8 cellular contexts compared by ENCODE assay signal in the genomic region with DNA sequence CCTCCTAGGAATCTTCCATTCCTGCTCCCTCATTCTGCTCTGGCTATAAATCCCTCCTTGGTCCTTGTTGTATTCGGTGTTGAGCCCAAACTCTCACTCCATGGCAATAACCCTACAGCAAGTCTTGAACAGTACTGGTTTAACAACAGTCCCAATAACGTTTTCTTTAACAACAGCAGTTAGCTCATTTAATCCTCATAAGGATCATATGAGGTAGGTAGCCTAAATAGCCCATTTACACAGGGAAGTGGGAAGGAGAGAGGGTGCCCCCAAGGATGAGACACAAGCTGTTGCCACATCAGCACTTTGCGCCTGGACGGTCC. TPM values are rescaled to one million over a fixed set of nuclear protein-coding genes. Genes with fewer than 3 reads are reported as not detected.
DNase-seq lines count a peak whose midpoint lies in the region; ATAC-seq and TF ChIP-seq lines count a peak whose summit lies in the region.

No MANE protein-coding gene starts in this region.

- peaks cover 57% of the 10 kb centered on the region for H3K4me1 Mint-ChIP-seq in activated naive CD8-positive, alpha-beta T cell treated with anti-CD3 and anti-CD28 coated beads, Interleukin-2, amount 50 U/mL, for 24 hours

- TF ChIP-seq EP300 in transverse colon (IDR thresholded peaks at IDR 0.05; ENCODE audit: low read depth): no peak

- 28 to 34% (median 32%) methylated on average over 4 of the region's 4 CpGs for WGBS in heart left ventricle, 4 donors
- 35% methylated on average over 4 of the region's 4 CpGs for WGBS in right lobe of liver (ENCODE audit: insufficient coverage, low coverage, low lambda C conversion rate, missing lambda C conversion rate)
- WGBS in transverse colon (ENCODE audit: low coverage in 1 of 2), 2 donors: 36 to 56% methylated on average over 2 to 4 of the region's 4 CpGs

- peak overlapping the region in 10 of 12 donors; percentile 67 to 98 (median 86) for H3K4me3 ChIP-seq in heart left ventricle
- H3K4me3 ChIP-seq in right lobe of liver: peak overlapping the region; percentile 71 to 94 (median 82)
- H3K4me3 ChIP-seq in transverse colon: peak overlapping the region in 2 of 4 donors; percentile 67 to 80

- H3K27ac Mint-ChIP-seq in activated naive CD8-positive, alpha-beta T cell treated with anti-CD3 and anti-CD28 coated beads, Interleukin-2, amount 50 U/mL, for 24 hours: peak overlapping the region; percentile 85

- H3K36me3 ChIP-seq in heart left ventricle: no peaks in the 10 kb centered on the region
- H3K36me3 ChIP-seq in right lobe of liver: no peaks in the 10 kb centered on the region
- H3K36me3 ChIP-seq in transverse colon: no peaks in the 10 kb centered on the region

- H3K27me3 ChIP-seq in heart left ventricle (no peaks in the 10 kb centered on the region), right lobe of liver (no peaks in the 10 kb centered on the region), transverse colon (no peaks in the 10 kb centered on the region)

- TF ChIP-seq POLR2A in heart left ventricle (IDR thresholded peaks at IDR 0.05) (no peak), right lobe of liver (IDR thresholded peaks at IDR 0.05) (no peak), transverse colon (IDR thresholded peaks at IDR 0.05) (no peak)

- DNase-seq in heart left ventricle: no peak
- no peak for DNase-seq in Right ventricle myocardium superior
- no peak for DNase-seq in activated naive CD8-positive, alpha-beta T cell treated with anti-CD3 and anti-CD28 coated beads, Interleukin-2, amount 50 U/mL, for 24 hours
- DNase-seq in right lobe of liver: no peak
- DNase-seq in transverse colon: no peak
- DNase-seq in sciatic nerve (ENCODE audit: low spot score): no peak
- DNase-seq in activated gamma-delta T cell treated with Interleukin-2 at 50 U/mL for 16 hours: no peak
- DNase-seq in AG08395 (ENCODE audit: low spot score): no peak

- peak overlapping the region; percentile 91 for H3K4me3 Mint-ChIP-seq in activated naive CD8-positive, alpha-beta T cell treated with anti-CD3 and anti-CD28 coated beads, Interleukin-2, amount 50 U/mL, for 24 hours

- H3K4me1 ChIP-seq in heart left ventricle: peaks cover 5 to 76% (median 31%) of the 10 kb centered on the region in 12 donors
- H3K4me1 ChIP-seq in right lobe of liver: peaks cover 0 to 4% (median 0%) of the 10 kb centered on the region in 4 donors
- peaks cover 6 to 45% (median 29%) of the 10 kb centered on the region in 4 donors for H3K4me1 ChIP-seq in transverse colon

- no peak for TF ChIP-seq CTCF in heart left ventricle (IDR thresholded peaks at IDR 0.05)
- no peak for TF ChIP-seq CTCF in right lobe of liver (IDR thresholded peaks at IDR 0.05)
- TF ChIP-seq CTCF in transverse colon (IDR thresholded peaks at IDR 0.05): no peak

- H3K9me3 ChIP-seq in heart left ventricle (no peaks in the 10 kb centered on the region), right lobe of liver (no peaks in the 10 kb centered on the region), transverse colon (no peaks in the 10 kb centered on the region)

- in situ Hi-C loops in transverse colon (cut with MboI; ENCODE audit: low pct_ligation_motif_present in 1 of 4, low pct_unique_long_range_greater_than_20kb in 1 of 4, low sequenced_read_pairs in 3 of 4): no loop called here

- H3K27me3 Mint-ChIP-seq in activated naive CD8-positive, alpha-beta T cell treated with anti-CD3 and anti-CD28 coated beads, Interleukin-2, amount 50 U/mL, for 24 hours: no peaks in the 10 kb centered on the region

- H3K27ac ChIP-seq in heart left ventricle (peak overlapping the region in 11 of 12 donors; percentile 60 to 96 (median 84)), right lobe of liver (no peak overlapping the region), transverse colon (peak overlapping the region; percentile 77 to 90 (median 84))

- no peaks in the 10 kb centered on the region for H3K36me3 Mint-ChIP-seq in activated naive CD8-positive, alpha-beta T cell treated with anti-CD3 and anti-CD28 coated beads, Interleukin-2, amount 50 U/mL, for 24 hours (ENCODE audit: low read depth)

- intact Hi-C loops in heart left ventricle (cut with DNase I) (loop anchor here in 9 of 10 donors (5.0 to 10.0 kb wide), 5 partner anchors 47 to 72 kb away; a partner anchor contains a TSS), Right ventricle myocardium superior (cut with DNase I) (loop anchor here (10.0 kb wide), 1 partner anchor 49 kb away; no protein-coding TSS in a partner anchor), right lobe of liver (cut with DNase I) (no loop called here), transverse colon (cut with DNase I; ENCODE audit: low total_unique reads) (loop anchor here (10.0 kb wide), 1 partner anchor 69 kb away; a partner anchor contains a TSS), sciatic nerve (cut with DNase I) (loop anchor here (10.0 kb wide), 1 partner anchor 49 kb away; no protein-coding TSS in a partner anchor)

- no peak for ATAC-seq in heart left ventricle
- no peak for ATAC-seq in Right ventricle myocardium superior (ENCODE audit: poor library complexity)
- no peak for ATAC-seq in activated naive CD8-positive, alpha-beta T cell treated with anti-CD3 and anti-CD28 coated beads, Interleukin-2, amount 50 U/mL, for 24 hours
- no peak for ATAC-seq in right lobe of liver
- ATAC-seq in sciatic nerve: no peak

- no peaks in the 10 kb centered on the region for H3K9me3 Mint-ChIP-seq in activated naive CD8-positive, alpha-beta T cell treated with anti-CD3 and anti-CD28 coated beads, Interleukin-2, amount 50 U/mL, for 24 hours

RNA-seq across cellular contexts. Expression of a gene that starts 0.4 kb away (rescaled TPM):
- 10 to 100 TPM; 11.8 to 36.7 (median 24.5) TPM for total RNA-seq in heart left ventricle
- 100 to 1,000 TPM in 1 of 2 donors, 10 to 100 TPM in 1; 18.2 to 134 TPM for polyA plus RNA-seq in heart left ventricle
- total RNA-seq in Right ventricle myocardium superior: 13.6 TPM
- total RNA-seq in right lobe of liver: 10 to 100 TPM in 3 of 6 experiments, 1 to 10 TPM in 3; 6.4 to 20.5 (median 11.4) TPM
- total RNA-seq in transverse colon: 10 to 100 TPM in 3 of 4 donors, 1 to 10 TPM in 1; 1.2 to 27.0 (median 22.7) TPM
- 32.8 TPM for total RNA-seq in sciatic nerve

RNA-seq across cellular contexts. Expression of a gene that starts 26.5 kb away (rescaled TPM):
- total RNA-seq in heart left ventricle: 1 to 10 TPM; 1.5 to 7.6 (median 3.1) TPM
- polyA plus RNA-seq in heart left ventricle: 1 to 10 TPM; 4.1 to 4.9 TPM
- 2.7 TPM for total RNA-seq in Right ventricle myocardium superior
- not detected for total RNA-seq in right lobe of liver
- under 1 TPM in 1 of 4 donors, not detected in 3; 0.48 TPM for total RNA-seq in transverse colon
- 4.1 TPM for total RNA-seq in sciatic nerve

RNA-seq across cellular contexts. Expression of a gene that starts 44.0 kb away (rescaled TPM):
- total RNA-seq in heart left ventricle (under 1 TPM in 5 of 9 donors, not detected in 4; 0.09 to 0.29 (median 0.12) TPM), Right ventricle myocardium superior (0.05 TPM), right lobe of liver (not detected), transverse colon (under 1 TPM in 2 of 4 donors, not detected in 2; 0.14 to 0.16 TPM), sciatic nerve (not detected)
- under 1 TPM; 0.03 to 0.04 TPM for polyA plus RNA-seq in heart left ventricle

RNA-seq across cellular contexts. Expression of a gene that starts 54.5 kb away (rescaled TPM):
- total RNA-seq in heart left ventricle: 10 to 100 TPM; 15.9 to 47.1 (median 18.5) TPM
- 10 to 100 TPM; 17.2 to 54.2 TPM for polyA plus RNA-seq in heart left ventricle
- total RNA-seq in Right ventricle myocardium superior: 15.8 TPM
- total RNA-seq in right lobe of liver: 10 to 100 TPM; 18.0 to 66.4 (median 29.7) TPM
- total RNA-seq in transverse colon: 10 to 100 TPM in 1 of 4 donors, 1 to 10 TPM in 3; 5.2 to 11.4 (median 7.1) TPM
- 22.0 TPM for total RNA-seq in sciatic nerve

Comparison
In these comparisons a context has a peak if more than half of its experiments do, and no peak if none do; other contexts are left out.
1. H3K27ac ChIP-seq: peak in heart left ventricle (11 of 12) and transverse colon (4 of 4); none in right lobe of liver (0 of 3).
2. intact Hi-C loops: an anchor here in heart left ventricle (5.0 to 10.0 kb wide), Right ventricle myocardium superior (10.0 kb wide), transverse colon (10.0 kb wide) and sciatic nerve (10.0 kb wide); none called in right lobe of liver.